ENCODE assay signal across 20 cellular contexts in the genomic region with DNA sequence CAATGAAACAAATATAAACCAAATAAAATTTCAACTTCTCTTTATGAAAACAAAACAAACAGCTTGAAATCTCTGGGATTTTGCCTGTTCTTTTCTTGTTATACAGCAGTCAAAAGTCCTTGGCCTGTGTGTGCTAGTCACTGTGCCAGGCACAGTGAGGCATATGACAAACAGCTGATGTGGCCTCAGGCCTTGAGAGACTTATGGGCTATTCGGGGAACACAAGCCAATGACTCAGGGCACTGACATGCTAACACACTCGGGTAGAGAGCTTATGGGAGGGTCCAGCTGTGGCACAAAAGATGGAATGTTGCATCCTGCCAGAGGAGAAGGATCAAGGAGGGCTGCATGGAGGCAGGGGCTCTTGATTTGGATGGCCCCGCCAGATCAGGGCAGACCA.
DNase-seq lines count a peak whose midpoint lies in the region; ATAC-seq, FAIRE-seq and TF ChIP-seq lines count a peak whose summit lies in the region.
"Had no signal": no experiment of that assay in that cellular context is flagged by ENCODE, and none has a peak within 500 bp of the region (broad histone marks: within the 10 kb centered on the region; RNA-seq: fewer than 3 reads in every experiment).

No MANE protein-coding gene starts in this region.

- H3K4me3 ChIP-seq in bronchial epithelial cell (ENCODE audit: low read depth, low read length) = no peak overlapping the region
- H3K4me3 ChIP-seq: GM23338, heart right ventricle, right atrium auricular region had no signal

- no peaks in the 10 kb centered on the region for H3K36me3 Mint-ChIP-seq in stimulated activated effector memory CD8-positive, alpha-beta T cell treated with anti-CD3 and anti-CD28 coated beads, Interleukin-12 subunit alpha, Interleukin-12 subunit beta, amount 100 ng/mL, for 72 hours
- peaks cover 1% of the 10 kb centered on the region for H3K36me3 Mint-ChIP-seq in activated T-cell treated with anti-CD3 and anti-CD28 coated beads, Interleukin-2, amount 50 U/mL, for 4 hours (ENCODE audit: insufficient read depth)
- H3K36me3 Mint-ChIP-seq: activated naive CD8-positive, alpha-beta T cell treated with anti-CD3 and anti-CD28 coated beads, Interleukin-2, amount 10 ng/mL, durations not matched to agents 7 days and 5 days; natural killer cell; type B pancreatic cell had no signal

- H3K27ac Mint-ChIP-seq in stimulated activated effector memory CD8-positive, alpha-beta T cell treated with anti-CD3 and anti-CD28 coated beads, Interleukin-12 subunit alpha, Interleukin-12 subunit beta, amount 100 ng/mL, for 72 hours = no peak overlapping the region
- H3K27ac Mint-ChIP-seq: activated CD4-positive, alpha-beta T cell treated with anti-CD3 and anti-CD28 coated beads for 36 hours; activated naive CD8-positive, alpha-beta T cell treated with anti-CD3 and anti-CD28 coated beads, Interleukin-2, amount 10 ng/mL, durations not matched to agents 7 days and 5 days; GM23338; natural killer cell; type B pancreatic cell had no signal

- peaks cover 12% of the 10 kb centered on the region for H3K9me3 Mint-ChIP-seq in stimulated activated effector memory CD8-positive, alpha-beta T cell treated with anti-CD3 and anti-CD28 coated beads, Interleukin-12 subunit alpha, Interleukin-12 subunit beta, amount 100 ng/mL, for 72 hours
- peaks cover 13% of the 10 kb centered on the region for H3K9me3 Mint-ChIP-seq in activated T-cell treated with anti-CD3 and anti-CD28 coated beads, Interleukin-2, amount 50 U/mL, for 4 hours
- H3K9me3 Mint-ChIP-seq: GM23338, type B pancreatic cell had no signal

- H3K27me3 Mint-ChIP-seq in activated T-cell treated with anti-CD3 and anti-CD28 coated beads, Interleukin-2, amount 50 U/mL, for 4 hours (ENCODE audit: low read depth) = peaks cover 20% of the 10 kb centered on the region

- H3K4me1 Mint-ChIP-seq in stimulated activated effector memory CD8-positive, alpha-beta T cell treated with anti-CD3 and anti-CD28 coated beads, Interleukin-12 subunit alpha, Interleukin-12 subunit beta, amount 100 ng/mL, for 72 hours = no peaks in the 10 kb centered on the region
- H3K4me1 Mint-ChIP-seq in activated T-cell treated with anti-CD3 and anti-CD28 coated beads, Interleukin-2, amount 50 U/mL, for 4 hours (ENCODE audit: low read depth) = no peaks in the 10 kb centered on the region
- H3K4me1 Mint-ChIP-seq: activated CD4-positive, alpha-beta T cell treated with anti-CD3 and anti-CD28 coated beads for 36 hours; activated naive CD8-positive, alpha-beta T cell treated with anti-CD3 and anti-CD28 coated beads, Interleukin-2, amount 10 ng/mL, durations not matched to agents 7 days and 5 days; natural killer cell had no signal

- no peak for FAIRE-seq in bronchial epithelial cell (lab: Jason Lieb, UNC)
- FAIRE-seq: D721Med had no signal

- no peaks in the 10 kb centered on the region for H3K27me3 ChIP-seq in bronchial epithelial cell (ENCODE audit: control insufficient read depth, insufficient read depth, low read length)
- H3K27me3 ChIP-seq: right atrium auricular region had no signal

- no peak for ATAC-seq in stimulated activated effector memory CD8-positive, alpha-beta T cell treated with anti-CD3 and anti-CD28 coated beads, Interleukin-12 subunit alpha, Interleukin-12 subunit beta, amount 100 ng/mL, for 72 hours
- ATAC-seq in activated T-cell treated with anti-CD3 and anti-CD28 coated beads, Interleukin-2, amount 50 U/mL, for 4 hours = no peak
- ATAC-seq: activated CD4-positive, alpha-beta T cell treated with anti-CD3 and anti-CD28 coated beads for 36 hours; GM23338; heart right ventricle; natural killer cell; Panc1 had no signal

- peak; percentile 38 for DNase-seq in AG08395 (ENCODE audit: low spot score)
- DNase-seq in LHCN-M2 (ENCODE audit: low read depth) = peak; percentile 3
- DNase-seq in bronchial epithelial cell (ENCODE audit: low read depth) = peak; percentile 21
- DNase-seq in midbrain (lab: John Stamatoyannopoulos, UW) = peak; percentile 49
- no peak for DNase-seq in stimulated activated effector memory CD8-positive, alpha-beta T cell treated with anti-CD3 and anti-CD28 coated beads, Interleukin-12 subunit alpha, Interleukin-12 subunit beta, amount 100 ng/mL, for 72 hours (ENCODE audit: low spot score in 2 of 2)
- DNase-seq in NCI-H2196 treated with DMSO at 0.1 percent for 48 hours (lab: John Stamatoyannopoulos, UW; ENCODE audit: unreplicated experiment) = no peak
- no peak for DNase-seq in activated T-cell treated with anti-CD3 and anti-CD28 coated beads, Interleukin-2, amount 50 U/mL, for 4 hours
- no peak for DNase-seq in NCI-H2171 treated with DMSO at 0.1 percent for 48 hours (lab: John Stamatoyannopoulos, UW)
- DNase-seq: activated CD4-positive, alpha-beta T cell treated with anti-CD3 and anti-CD28 coated beads for 36 hours; activated naive CD8-positive, alpha-beta T cell treated with anti-CD3 and anti-CD28 coated beads, Interleukin-2, amount 10 ng/mL, durations not matched to agents 7 days and 5 days; heart right ventricle; natural killer cell; NCI-H1417 treated with DMSO at 0.1 percent for 48 hours; NCI-H510A; stimulated activated CD4-positive, alpha-beta T cell treated with anti-CD3 and anti-CD28 coated beads, Interleukin-4, amount 100 ng/mL, for 1 hour had no signal

- no peak for TF ChIP-seq CTCF in bronchial epithelial cell (IDR thresholded peaks at IDR 0.05; ENCODE audit: insufficient read depth, low read length, severe bottlenecking)

- no peaks in the 10 kb centered on the region for H3K36me3 ChIP-seq in bronchial epithelial cell (ENCODE audit: control insufficient read depth, insufficient read depth, low read length)
- H3K36me3 ChIP-seq: heart right ventricle, right atrium auricular region had no signal

- H3K4me3 Mint-ChIP-seq in stimulated activated effector memory CD8-positive, alpha-beta T cell treated with anti-CD3 and anti-CD28 coated beads, Interleukin-12 subunit alpha, Interleukin-12 subunit beta, amount 100 ng/mL, for 72 hours = no peak overlapping the region
- no peak overlapping the region for H3K4me3 Mint-ChIP-seq in activated T-cell treated with anti-CD3 and anti-CD28 coated beads, Interleukin-2, amount 50 U/mL, for 4 hours
- H3K4me3 Mint-ChIP-seq: activated CD4-positive, alpha-beta T cell treated with anti-CD3 and anti-CD28 coated beads for 36 hours; activated naive CD8-positive, alpha-beta T cell treated with anti-CD3 and anti-CD28 coated beads, Interleukin-2, amount 10 ng/mL, durations not matched to agents 7 days and 5 days; GM23338; natural killer cell; type B pancreatic cell had no signal

Comparison
In these comparisons a context has a peak if more than half of its experiments do, and no peak if none do; other contexts are left out.
1. DNase-seq: peak in AG08395 (single experiment), LHCN-M2 (single experiment), bronchial epithelial cell (single experiment) and midbrain (single experiment); none in stimulated activated effector memory CD8-positive, alpha-beta T cell treated with anti-CD3 and anti-CD28 coated beads, Interleukin-12 subunit alpha, Interleukin-12 subunit beta, amount 100 ng/mL, for 72 hours (0 of 2), NCI-H2196 treated with DMSO at 0.1 percent for 48 hours (single experiment), activated T-cell treated with anti-CD3 and anti-CD28 coated beads, Interleukin-2, amount 50 U/mL, for 4 hours (single experiment) and NCI-H2171 treated with DMSO at 0.1 percent for 48 hours (single experiment).